Comparison of ENCODE assay signal across 18 cellular contexts in the genomic region with DNA sequence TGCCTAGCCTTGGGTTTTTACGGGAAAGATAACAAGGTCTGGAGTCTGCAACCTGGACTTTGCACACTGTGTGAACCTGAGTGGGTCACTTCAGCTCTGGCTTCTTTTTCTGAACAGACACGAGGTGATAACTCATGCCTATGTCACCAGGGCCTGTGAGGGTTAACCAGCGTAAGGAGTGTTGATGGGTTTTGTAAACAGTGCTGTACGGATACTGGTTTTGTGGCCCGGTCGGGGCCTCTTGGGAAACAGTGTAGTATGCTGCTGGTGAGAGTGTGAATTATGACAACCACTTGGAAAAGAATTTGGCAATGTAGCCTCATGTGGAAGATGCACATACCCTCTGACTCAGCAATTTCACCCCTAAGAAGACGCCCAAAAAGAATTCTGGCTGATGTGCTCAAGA.
DNase-seq lines count a peak whose midpoint lies in the region; ATAC-seq, FAIRE-seq and TF ChIP-seq lines count a peak whose summit lies in the region.
"Had no signal": no experiment of that assay in that cellular context is flagged by ENCODE, and none has a peak within 500 bp of the region (broad histone marks: within the 10 kb centered on the region; RNA-seq: fewer than 3 reads in every experiment).

No MANE protein-coding gene starts in this region.

- H3K4me2 ChIP-seq in fibroblast of lung (ENCODE audit: extremely low read depth, insufficient read depth, low read length) = no peak overlapping the region

- H3K4me1 Mint-ChIP-seq in activated naive CD8-positive, alpha-beta T cell treated with anti-CD3 and anti-CD28 coated beads, Interleukin-2, amount 50 U/mL, for 24 hours = no peaks in the 10 kb centered on the region
- H3K4me1 Mint-ChIP-seq: memory B cell had no signal

- no peaks in the 10 kb centered on the region for H3K9me3 Mint-ChIP-seq in activated naive CD8-positive, alpha-beta T cell treated with anti-CD3 and anti-CD28 coated beads, Interleukin-2, amount 50 U/mL, for 24 hours
- H3K9me3 Mint-ChIP-seq: memory B cell had no signal

- H3K4me3 Mint-ChIP-seq in activated naive CD8-positive, alpha-beta T cell treated with anti-CD3 and anti-CD28 coated beads, Interleukin-2, amount 50 U/mL, for 24 hours = no peak overlapping the region
- H3K4me3 Mint-ChIP-seq: memory B cell had no signal

- H4K20me1 ChIP-seq in fibroblast of lung (ENCODE audit: control insufficient read depth, extremely low read depth, insufficient read depth, low read length) = no peaks in the 10 kb centered on the region

- TF ChIP-seq CTCF in AG10803 (conservative IDR thresholded peaks at IDR 0.05; ENCODE audit: low read length) = no peak
- no peak for TF ChIP-seq CTCF in fibroblast of lung (conservative IDR thresholded peaks at IDR 0.05 in 1 of 2, IDR thresholded peaks at IDR 0.05 in 1 of 2; ENCODE audit: low read depth in 1 of 2, low read length in 2 of 2)
- TF ChIP-seq CTCF in omental fat pad (IDR thresholded peaks at IDR 0.05) = no peak
- TF ChIP-seq CTCF in kidney (IDR thresholded peaks at IDR 0.05; ENCODE audit: borderline replicate concordance, extremely low read depth, insufficient read depth) = no peak

- H2AFZ ChIP-seq in fibroblast of lung (ENCODE audit: low read length) = no peak overlapping the region

- H3K27me3 Mint-ChIP-seq in activated naive CD8-positive, alpha-beta T cell treated with anti-CD3 and anti-CD28 coated beads, Interleukin-2, amount 50 U/mL, for 24 hours = no peaks in the 10 kb centered on the region
- H3K27me3 Mint-ChIP-seq: memory B cell had no signal

- H3K27ac Mint-ChIP-seq in activated naive CD8-positive, alpha-beta T cell treated with anti-CD3 and anti-CD28 coated beads, Interleukin-2, amount 50 U/mL, for 24 hours = no peak overlapping the region
- H3K27ac Mint-ChIP-seq: memory B cell had no signal

- H3K4me3 ChIP-seq in AG10803 (ENCODE audit: low read length) (no peak overlapping the region), fibroblast of lung (replicated peaks in 1 of 4; ENCODE audit: control extremely low read depth in 1 of 4, insufficient read depth in 1 of 4, low read depth in 3 of 4, low read length in 4 of 4) (no peak overlapping the region), kidney (ENCODE audit: low read length in 2 of 2) (no peak overlapping the region)
- H3K4me3 ChIP-seq: skin epidermis, stomach had no signal

- intact Hi-C loops in kidney (cut with DNase I) = no loop called here

- H3K9me3 ChIP-seq in fibroblast of lung (ENCODE audit: control insufficient read depth, insufficient read depth, low read depth, low read length) = no peaks in the 10 kb centered on the region
- H3K9me3 ChIP-seq in kidney (ENCODE audit: control insufficient read depth in 1 of 2, low read length in 2 of 2) = peaks cover 0 to 5% of the 10 kb centered on the region in 2 donors
- H3K9me3 ChIP-seq: stomach had no signal

- no peaks in the 10 kb centered on the region for H3K36me3 Mint-ChIP-seq in activated naive CD8-positive, alpha-beta T cell treated with anti-CD3 and anti-CD28 coated beads, Interleukin-2, amount 50 U/mL, for 24 hours (ENCODE audit: low read depth)
- H3K36me3 Mint-ChIP-seq: memory B cell had no signal

- H3K27ac ChIP-seq in fibroblast of lung (ENCODE audit: insufficient read depth, low read length) (no peak overlapping the region), kidney (ENCODE audit: low read depth in 2 of 2, low read length in 2 of 2) (no peak overlapping the region)
- H3K27ac ChIP-seq: C4-2B, skin epidermis, stomach had no signal

- H3K36me3 ChIP-seq in fibroblast of lung (ENCODE audit: control insufficient read depth, insufficient read depth, low read length) = no peaks in the 10 kb centered on the region
- no peaks in the 10 kb centered on the region for H3K36me3 ChIP-seq in kidney (ENCODE audit: control insufficient read depth in 1 of 2, insufficient read depth in 2 of 2, low read length in 2 of 2)
- H3K36me3 ChIP-seq: stomach had no signal

- peak; percentile 66 for ATAC-seq in omental fat pad (ENCODE audit: low FRiP score)
- no peak for ATAC-seq in activated naive CD8-positive, alpha-beta T cell treated with anti-CD3 and anti-CD28 coated beads, Interleukin-2, amount 50 U/mL, for 24 hours

- H3K9ac ChIP-seq in fibroblast of lung (ENCODE audit: insufficient read depth, low read length) = no peak overlapping the region
- no peak overlapping the region for H3K9ac ChIP-seq in kidney (ENCODE audit: low read length in 2 of 2)

- H3K4me1 ChIP-seq in fibroblast of lung (ENCODE audit: control insufficient read depth, extremely low read depth, insufficient read depth, low read length) (no peaks in the 10 kb centered on the region), kidney (ENCODE audit: control insufficient read depth in 1 of 2, insufficient read depth in 1 of 2, low read depth in 1 of 2, low read length in 2 of 2) (no peaks in the 10 kb centered on the region)

- no peak for FAIRE-seq in kidney (lab: Jason Lieb, UNC)
- FAIRE-seq: GM12892 had no signal

- H3K79me2 ChIP-seq in fibroblast of lung (ENCODE audit: control insufficient read depth, insufficient read depth, low read length) = no peaks in the 10 kb centered on the region

- DNase-seq in AG10803 (ENCODE audit: low read depth) (peak; percentile 97), LHCN-M2 (ENCODE audit: low read depth) (peak; percentile 60), fibroblast of lung (ENCODE audit: low read depth in 2 of 2) (peak; percentile 87), omental fat pad (ENCODE audit: low spot score) (no peak), kidney (no peak)
- DNase-seq in activated naive CD8-positive, alpha-beta T cell treated with anti-CD3 and anti-CD28 coated beads, Interleukin-2, amount 50 U/mL, for 24 hours = no peak
- no peak for DNase-seq in stimulated activated naive CD4-positive, alpha-beta T cell treated with Interleukin-2 at 50 U/mL for 16 hours (lab: John Stamatoyannopoulos, UW)
- no peak for DNase-seq in stimulated activated CD4-positive, alpha-beta T cell treated with anti-CD3 and anti-CD28 coated beads, Interleukin-15, amount 100 ng/mL, for 24 hours
- DNase-seq: activated CD4-positive, alpha-beta T cell treated with anti-CD3 and anti-CD28 coated beads, Interleukin-2, amount 50 U/mL, for 1 hour; activated T-cell treated with anti-CD3 and anti-CD28 coated beads, Interleukin-2, amount 50 U/mL, for 1 hour; amniotic stem cell; erythroblast; SIG-M5; stomach had no signal

- H3K27me3 ChIP-seq in fibroblast of lung (ENCODE audit: control insufficient read depth, insufficient read depth, low read length) = peaks cover 3% of the 10 kb centered on the region

Comparison
In these comparisons a context has a peak if more than half of its experiments do, and no peak if none do; other contexts are left out.
1. DNase-seq: peak in AG10803 (single experiment), LHCN-M2 (single experiment) and fibroblast of lung (2 of 2); none in omental fat pad (single experiment), kidney (single experiment), activated naive CD8-positive, alpha-beta T cell treated with anti-CD3 and anti-CD28 coated beads, Interleukin-2, amount 50 U/mL, for 24 hours (single experiment), stimulated activated naive CD4-positive, alpha-beta T cell treated with Interleukin-2 at 50 U/mL for 16 hours (single experiment) and stimulated activated CD4-positive, alpha-beta T cell treated with anti-CD3 and anti-CD28 coated beads, Interleukin-15, amount 100 ng/mL, for 24 hours (single experiment).